In the genomic region with DNA sequence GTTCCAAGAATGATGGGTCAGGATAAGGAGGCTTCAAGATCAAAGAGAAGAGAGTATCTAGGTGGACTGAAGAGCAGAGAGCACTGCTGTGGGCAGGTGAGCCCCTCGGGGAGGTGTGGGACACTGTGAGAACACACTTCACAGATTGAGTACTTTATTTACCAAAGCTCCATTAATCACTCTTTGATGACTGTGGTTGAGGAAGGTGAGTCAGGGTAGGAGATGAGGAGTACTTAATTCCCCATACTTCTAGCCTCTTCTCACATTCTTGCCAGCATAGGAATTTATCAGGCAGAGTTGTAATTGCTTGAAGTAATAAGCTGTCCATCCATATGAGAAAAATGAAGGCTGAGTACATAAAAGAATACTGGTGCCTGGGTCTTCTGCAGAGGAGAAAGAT, we compare ENCODE assay signal across 27 cellular contexts.
A peak's percentile ranks its signal among the peaks of the same experiment; 100 is the strongest.
DNase-seq lines count a peak whose midpoint lies in the region; FAIRE-seq and TF ChIP-seq lines count a peak whose summit lies in the region.
"Had no signal": no experiment of that assay in that cellular context is flagged by ENCODE, and none has a peak within 500 bp of the region (broad histone marks: within the 10 kb centered on the region; RNA-seq: fewer than 3 reads in every experiment).

No MANE protein-coding gene starts in this region.

- FAIRE-seq in astrocyte (lab: Jason Lieb, UNC): no peak
- FAIRE-seq: GM12891, GM19239, HepG2 had no signal

- no peaks in the 10 kb centered on the region for H3K36me3 Mint-ChIP-seq in astrocyte (ENCODE audit: low read depth, unreplicated experiment)
- H3K36me3 Mint-ChIP-seq: CD8-positive, alpha-beta T cell had no signal

- H3K4me1 Mint-ChIP-seq in astrocyte (ENCODE audit: low read depth, unreplicated experiment): no peaks in the 10 kb centered on the region
- H3K4me1 Mint-ChIP-seq: B cell, H9, T-helper 17 cell had no signal

- H3K9me3 Mint-ChIP-seq in astrocyte (ENCODE audit: unreplicated experiment): no peaks in the 10 kb centered on the region
- H3K9me3 Mint-ChIP-seq: H9 had no signal

- H3K79me2 ChIP-seq in astrocyte (ENCODE audit: insufficient read depth, low read length): no peaks in the 10 kb centered on the region

- no peaks in the 10 kb centered on the region for H3K27me3 Mint-ChIP-seq in astrocyte (ENCODE audit: low read depth, unreplicated experiment)
- H3K27me3 Mint-ChIP-seq: B cell, T-helper 17 cell had no signal

- intact Hi-C loops in posterior cingulate gyrus (cut with DNase I): no loop called here

- no peak overlapping the region for H3K9ac ChIP-seq in astrocyte (ENCODE audit: low read length)
- H3K9ac ChIP-seq: GM23248 had no signal

- H2AFZ ChIP-seq in astrocyte (ENCODE audit: low read depth, low read length): no peak overlapping the region
- H2AFZ ChIP-seq: GM23248 had no signal

- no peaks in the 10 kb centered on the region for H3K27me3 ChIP-seq in astrocyte (ENCODE audit: insufficient read depth, low read length)

- H3K9me3 ChIP-seq in astrocyte (ENCODE audit: insufficient read depth, low read depth, low read length): no peaks in the 10 kb centered on the region
- H3K9me3 ChIP-seq: Caco-2 had no signal

- no peaks in the 10 kb centered on the region for H3K36me3 ChIP-seq in astrocyte (ENCODE audit: insufficient read depth, low read length)

- H3K4me2 ChIP-seq in astrocyte (ENCODE audit: low read length): no peak overlapping the region

- no peak for TF ChIP-seq POLR2A in erythroblast (IDR thresholded peaks at IDR 0.05; ENCODE audit: low read length)

- no peak overlapping the region for H3K27ac Mint-ChIP-seq in astrocyte (ENCODE audit: unreplicated experiment)
- H3K27ac Mint-ChIP-seq: B cell; CD8-positive, alpha-beta T cell; H9; T-helper 17 cell had no signal

- H3K4me3 Mint-ChIP-seq in astrocyte (ENCODE audit: unreplicated experiment): no peak overlapping the region
- H3K4me3 Mint-ChIP-seq: B cell; CD8-positive, alpha-beta T cell; H9; T-helper 17 cell had no signal

- no peak overlapping the region for H3K27ac ChIP-seq in astrocyte (ENCODE audit: low read depth, low read length)
- H3K27ac ChIP-seq: C4-2B, GM23248, SK-N-MC had no signal

- H4K20me1 ChIP-seq in astrocyte (ENCODE audit: insufficient read depth, low read length): no peaks in the 10 kb centered on the region

- DNase-seq in EH (ENCODE audit: low read depth): peak; percentile 9
- peak; percentile 25 for DNase-seq in M059J (ENCODE audit: low read depth)
- DNase-seq in astrocyte (ENCODE audit: low read depth): peak; percentile 12
- peak; percentile 17 for DNase-seq in kidney tubule cell (ENCODE audit: low spot score)
- no peak for DNase-seq in stimulated activated CD4-positive, alpha-beta T cell treated with anti-CD3 and anti-CD28 coated beads, Interleukin-1b, Interleukin-23, amount 100 ng/mL, for 48 hours
- no peak for DNase-seq in erythroblast (lab: John Stamatoyannopoulos, UW)
- DNase-seq in posterior cingulate gyrus: no peak
- DNase-seq: Caco-2; CD8-positive, alpha-beta T cell; GDM1; GM23248; H9; Karpas-422; NCI-H1092 treated with DMSO at 0.1 percent for 48 hours; NCI-H1436; NCI-H187; NCI-H446; NCI-H526 treated with DMSO at 0.1 percent for 48 hours; SIG-M5; SW 1271; T-helper 17 cell had no signal

- H3K4me3 ChIP-seq in astrocyte (ENCODE audit: insufficient read depth, low read depth, low read length): no peak overlapping the region
- H3K4me3 ChIP-seq: GM23248, SK-N-MC had no signal

- no peaks in the 10 kb centered on the region for H3K4me1 ChIP-seq in astrocyte (ENCODE audit: insufficient read depth, low read length)
- H3K4me1 ChIP-seq: Caco-2 had no signal

- TF ChIP-seq CTCF in astrocyte (IDR thresholded peaks at IDR 0.05; ENCODE audit: insufficient read depth, low read depth, low read length): no peak

Comparison
In these comparisons a context has a peak if more than half of its experiments do, and no peak if none do; other contexts are left out.
1. DNase-seq: peak in EH (single experiment), M059J (single experiment), astrocyte (single experiment) and kidney tubule cell (single experiment); none in stimulated activated CD4-positive, alpha-beta T cell treated with anti-CD3 and anti-CD28 coated beads, Interleukin-1b, Interleukin-23, amount 100 ng/mL, for 48 hours (single experiment), erythroblast (0 of 2) and posterior cingulate gyrus (0 of 10).